22 cellular contexts compared by ENCODE assay signal in genomic region chr7:24914465-24914859, GRCh38.
DNase-seq lines count a peak whose midpoint lies in the region; ATAC-seq and TF ChIP-seq lines count a peak whose summit lies in the region.
"Had no signal": no experiment of that assay in that cellular context is flagged by ENCODE, and none has a peak within 500 bp of the region (broad histone marks: within the 10 kb centered on the region; RNA-seq: fewer than 3 reads in every experiment).

No MANE protein-coding gene starts in this region.

- no peaks in the 10 kb centered on the region for H3K27me3 Mint-ChIP-seq in activated naive CD4-positive, alpha-beta T cell treated with anti-CD3 and anti-CD28 coated beads, Interleukin-2, amount 50 U/mL, for 24 hours
- H3K27me3 Mint-ChIP-seq in activated naive CD8-positive, alpha-beta T cell treated with anti-CD3 and anti-CD28 coated beads for 36 hours, result no peaks in the 10 kb centered on the region
- no peaks in the 10 kb centered on the region for H3K27me3 Mint-ChIP-seq in stimulated activated naive B cell treated with anti-CD40 and anti-IgM and Interleukin-4, amounts not matched to agents 10 μg/mL and 1 μg/mL and 100 μg/mL, for 72 hours
- H3K27me3 Mint-ChIP-seq: CD8-positive, alpha-beta memory T cell; dendritic cell treated with granulocyte-macrophage colony-stimulating factor and Interleukin-4, amounts not matched to agents 40 ng/mL and 50 ng/mL, for 4 days had no signal

- H3K4me3 Mint-ChIP-seq in activated naive CD4-positive, alpha-beta T cell treated with anti-CD3 and anti-CD28 coated beads, Interleukin-2, amount 50 U/mL, for 24 hours, result peak overlapping the region; percentile 51
- no peak overlapping the region for H3K4me3 Mint-ChIP-seq in activated naive CD8-positive, alpha-beta T cell treated with anti-CD3 and anti-CD28 coated beads for 36 hours
- peak overlapping the region in 1 of 2 donors; percentile 19 for H3K4me3 Mint-ChIP-seq in stimulated activated naive B cell treated with anti-CD40 and anti-IgM and Interleukin-4, amounts not matched to agents 10 μg/mL and 1 μg/mL and 100 μg/mL, for 72 hours
- H3K4me3 Mint-ChIP-seq: dendritic cell treated with granulocyte-macrophage colony-stimulating factor and Interleukin-4, amounts not matched to agents 40 ng/mL and 50 ng/mL, for 4 days had no signal

- H3K4me1 Mint-ChIP-seq in activated naive CD4-positive, alpha-beta T cell treated with anti-CD3 and anti-CD28 coated beads, Interleukin-2, amount 50 U/mL, for 24 hours, result peaks cover 93% of the 10 kb centered on the region
- peaks cover 86% of the 10 kb centered on the region for H3K4me1 Mint-ChIP-seq in activated naive CD8-positive, alpha-beta T cell treated with anti-CD3 and anti-CD28 coated beads for 36 hours
- H3K4me1 Mint-ChIP-seq in stimulated activated naive B cell treated with anti-CD40 and anti-IgM and Interleukin-4, amounts not matched to agents 10 μg/mL and 1 μg/mL and 100 μg/mL, for 72 hours, result peaks cover 64 to 97% of the 10 kb centered on the region in 2 donors

- H3K36me3 ChIP-seq in MM.1S (replicated peaks; ENCODE audit: insufficient read depth, low read length), result no peaks in the 10 kb centered on the region
- no peaks in the 10 kb centered on the region for H3K36me3 ChIP-seq in upper lobe of left lung
- H3K36me3 ChIP-seq: HAP-1, lower lobe of right lung, neutrophil had no signal

- no peaks in the 10 kb centered on the region for H3K9me3 ChIP-seq in MM.1S (replicated peaks; ENCODE audit: insufficient read depth, low read length)
- H3K9me3 ChIP-seq in upper lobe of left lung, result no peaks in the 10 kb centered on the region
- H3K9me3 ChIP-seq: HAP-1, lower lobe of right lung, neutrophil had no signal

- no peak overlapping the region for H2AFZ ChIP-seq in MM.1S (ENCODE audit: low read length)
- H2AFZ ChIP-seq: hepatocyte had no signal

- H3K27ac Mint-ChIP-seq in activated naive CD4-positive, alpha-beta T cell treated with anti-CD3 and anti-CD28 coated beads, Interleukin-2, amount 50 U/mL, for 24 hours, result peak overlapping the region; percentile 83
- peak overlapping the region; percentile 64 for H3K27ac Mint-ChIP-seq in activated naive CD8-positive, alpha-beta T cell treated with anti-CD3 and anti-CD28 coated beads for 36 hours
- H3K27ac Mint-ChIP-seq in stimulated activated naive B cell treated with anti-CD40 and anti-IgM and Interleukin-4, amounts not matched to agents 10 μg/mL and 1 μg/mL and 100 μg/mL, for 72 hours, result no peak overlapping the region
- H3K27ac Mint-ChIP-seq: dendritic cell treated with granulocyte-macrophage colony-stimulating factor and Interleukin-4, amounts not matched to agents 40 ng/mL and 50 ng/mL, for 4 days had no signal

- H3F3A ChIP-seq in MM.1S (ENCODE audit: insufficient read depth, low read length), result peaks cover 12% of the 10 kb centered on the region

- H3K36me3 Mint-ChIP-seq in activated naive CD4-positive, alpha-beta T cell treated with anti-CD3 and anti-CD28 coated beads, Interleukin-2, amount 50 U/mL, for 24 hours, result peaks cover 11% of the 10 kb centered on the region
- peaks cover 35% of the 10 kb centered on the region for H3K36me3 Mint-ChIP-seq in activated naive CD8-positive, alpha-beta T cell treated with anti-CD3 and anti-CD28 coated beads for 36 hours
- H3K36me3 Mint-ChIP-seq in stimulated activated naive B cell treated with anti-CD40 and anti-IgM and Interleukin-4, amounts not matched to agents 10 μg/mL and 1 μg/mL and 100 μg/mL, for 72 hours, result peaks cover 18 to 30% of the 10 kb centered on the region in 2 donors

- ATAC-seq in stimulated activated naive B cell treated with anti-CD40 and anti-IgM and Interleukin-4, amounts not matched to agents 10 μg/mL and 1 μg/mL and 100 μg/mL, for 72 hours (replicated peaks), result peak; percentile 55 to 66
- no peak for ATAC-seq in upper lobe of left lung (ENCODE audit: low FRiP score in 2 of 2)
- ATAC-seq: lower lobe of right lung had no signal

- H3K27ac ChIP-seq in MM.1S (ENCODE audit: low read length), result peak overlapping the region; percentile 6; the same call in 1 of the 2 replicates
- no peak overlapping the region for H3K27ac ChIP-seq in upper lobe of left lung
- H3K27ac ChIP-seq: hepatocyte, KMS-11, lower lobe of right lung, neutrophil, SK-N-MC, skin epidermis had no signal

- TF ChIP-seq EP300 in upper lobe of left lung (IDR thresholded peaks at IDR 0.05), result no peak

- H3K4me3 ChIP-seq in MM.1S (ENCODE audit: low read length) (no peak overlapping the region), upper lobe of left lung (no peak overlapping the region)
- H3K4me3 ChIP-seq: HAP-1, hepatocyte, lower lobe of right lung, SK-N-MC, skin epidermis had no signal

- no peak for DNase-seq in activated naive CD4-positive, alpha-beta T cell (lab: John Stamatoyannopoulos, UW)
- no peak for DNase-seq in MM.1S
- no peak for DNase-seq in activated naive CD8-positive, alpha-beta T cell treated with anti-CD3 and anti-CD28 coated beads for 36 hours
- no peak for DNase-seq in stimulated activated naive B cell treated with anti-CD40 and anti-IgM and Interleukin-4, amounts not matched to agents 10 μg/mL and 1 μg/mL and 100 μg/mL, for 72 hours
- no peak for DNase-seq in COLO668 (lab: John Stamatoyannopoulos, UW; ENCODE audit: unreplicated experiment)
- DNase-seq in upper lobe of left lung, result no peak
- DNase-seq: activated T-cell treated with anti-CD3 and anti-CD28 coated beads for 4 hours; amniotic stem cell; CD8-positive, alpha-beta memory T cell; DMS79 treated with DMSO at 0.1 percent for 48 hours; lower lobe of right lung; NCI-H1092 treated with DMSO at 0.1 percent for 48 hours; NCI-H510A; NK-92 treated with Interleukin-12 subunit alpha and Interleukin-12 subunit beta, amount 100 ng/mL, for 24 hours had no signal

- whole genome bisulfite sequencing in upper lobe of left lung, 2 donors, result 44 to 46% methylated on average over 1 of the region's 1 CpG

- H3K9ac ChIP-seq in MM.1S (ENCODE audit: low read length), result no peak overlapping the region
- H3K9ac ChIP-seq: KMS-11 had no signal

- H4K20me1 ChIP-seq in MM.1S (ENCODE audit: insufficient read depth, low read length), result no peaks in the 10 kb centered on the region

- H3K4me1 ChIP-seq in MM.1S (ENCODE audit: low read length) (peaks cover 36% of the 10 kb centered on the region), upper lobe of left lung (peaks cover 0 to 7% (median 4%) of the 10 kb centered on the region in 4 donors)
- H3K4me1 ChIP-seq: HAP-1 had no signal

- TF ChIP-seq CTCF in MM.1S (IDR thresholded peaks at IDR 0.05; ENCODE audit: low read length) (no peak), upper lobe of left lung (IDR thresholded peaks at IDR 0.05) (no peak)

- no peaks in the 10 kb centered on the region for H3K9me3 Mint-ChIP-seq in activated naive CD4-positive, alpha-beta T cell treated with anti-CD3 and anti-CD28 coated beads, Interleukin-2, amount 50 U/mL, for 24 hours
- H3K9me3 Mint-ChIP-seq in activated naive CD8-positive, alpha-beta T cell treated with anti-CD3 and anti-CD28 coated beads for 36 hours, result no peaks in the 10 kb centered on the region
- H3K9me3 Mint-ChIP-seq in stimulated activated naive B cell treated with anti-CD40 and anti-IgM and Interleukin-4, amounts not matched to agents 10 μg/mL and 1 μg/mL and 100 μg/mL, for 72 hours, result peaks cover 0 to 2% of the 10 kb centered on the region in 2 donors
- H3K9me3 Mint-ChIP-seq: CD8-positive, alpha-beta memory T cell; dendritic cell treated with granulocyte-macrophage colony-stimulating factor and Interleukin-4, amounts not matched to agents 40 ng/mL and 50 ng/mL, for 4 days had no signal

- no peaks in the 10 kb centered on the region for H3K9me2 ChIP-seq in MM.1S (replicated peaks; ENCODE audit: insufficient read depth, low read length)

- H3K27me3 ChIP-seq in MM.1S (replicated peaks; ENCODE audit: insufficient read depth, low read length) (no peaks in the 10 kb centered on the region), upper lobe of left lung (no peaks in the 10 kb centered on the region)
- H3K27me3 ChIP-seq: hepatocyte, neutrophil had no signal

- no peak overlapping the region for H3K4me2 ChIP-seq in MM.1S (ENCODE audit: low read depth, low read length)
- H3K4me2 ChIP-seq: hepatocyte, KMS-11 had no signal

- peaks cover 91% of the 10 kb centered on the region for H3K79me2 ChIP-seq in MM.1S (ENCODE audit: low read length)

- TF ChIP-seq POLR2A in upper lobe of left lung (IDR thresholded peaks at IDR 0.05), result no peak

Comparison
In these comparisons a context has a peak if more than half of its experiments do, and no peak if none do; other contexts are left out.
1. ATAC-seq: peak in stimulated activated naive B cell treated with anti-CD40 and anti-IgM and Interleukin-4, amounts not matched to agents 10 μg/mL and 1 μg/mL and 100 μg/mL, for 72 hours (2 of 2); none in upper lobe of left lung (0 of 2).